9 cellular contexts compared by ENCODE assay signal in genomic region chr14:85528882-85529585, GRCh38. TPM values are rescaled to one million over a fixed set of nuclear protein-coding genes. Genes with fewer than 3 reads are reported as not detected.
DNase-seq lines count a peak whose midpoint lies in the region; ATAC-seq and TF ChIP-seq lines count a peak whose summit lies in the region.
"Had no signal": no experiment of that assay in that cellular context is flagged by ENCODE, and none has a peak within 500 bp of the region (broad histone marks: within the 10 kb centered on the region; RNA-seq: fewer than 3 reads in every experiment).

No MANE protein-coding gene starts in this region.

- H3K4me3 Mint-ChIP-seq in nephron progenitor cell (peak overlapping the region; percentile 88), T-helper 17 cell (no peak overlapping the region)
- H3K4me3 Mint-ChIP-seq in CD8-positive, alpha-beta memory T cell: no peak overlapping the region

- ATAC-seq in Panc1 (0 out of 2 replicates have a peak, but pooled peaks have one; percentile 7), T-helper 17 cell (no peak)

- intact Hi-C loops in Panc1 (cut with micrococcal nuclease; ENCODE audit: unreplicated experiment) (loop anchor here (5.0 kb wide), 1 partner anchor 117 kb away; no protein-coding TSS in a partner anchor), esophagus squamous epithelium (cut with DNase I) (no loop called here)

- H3K4me1 Mint-ChIP-seq in nephron progenitor cell (peaks cover 62% of the 10 kb centered on the region), T-helper 17 cell (peaks cover 8% of the 10 kb centered on the region)
- H3K4me1 Mint-ChIP-seq in CD8-positive, alpha-beta memory T cell: peaks cover 0 to 10% (median 5%) of the 10 kb centered on the region in 3 donors

- BruUV-seq in Panc1 (replicated peaks; lab: Mats Ljungman, UMichigan): no TSS peak

- H3K27me3 ChIP-seq in Panc1 (ENCODE audit: control insufficient read depth, insufficient read depth, low read length) (peaks cover 5% of the 10 kb centered on the region), esophagus squamous epithelium (peaks cover 0 to 56% (median 0%) of the 10 kb centered on the region in 4 donors)
- no peaks in the 10 kb centered on the region for H3K27me3 ChIP-seq in CD8-positive, alpha-beta memory T cell (ENCODE audit: insufficient read depth, low read length, poor library complexity, severe bottlenecking)

- H3K27ac Mint-ChIP-seq in nephron progenitor cell (no peak overlapping the region), T-helper 17 cell (no peak overlapping the region)
- no peak overlapping the region for H3K27ac Mint-ChIP-seq in CD8-positive, alpha-beta memory T cell

- peak in 1 of 4 donors; percentile 8 for TF ChIP-seq POLR2A in esophagus squamous epithelium (IDR thresholded peaks at IDR 0.05)

- in situ Hi-C loops in Panc1 (cut with HindIII; ENCODE audit: low pct_unique_long_range_greater_than_20kb, low sequenced_read_pairs): no loop called here

- H3K27me3 Mint-ChIP-seq in nephron progenitor cell (ENCODE audit: low read depth, poor library complexity) (peaks cover 49% of the 10 kb centered on the region), T-helper 17 cell (peaks cover 61% of the 10 kb centered on the region)
- H3K27me3 Mint-ChIP-seq in CD8-positive, alpha-beta memory T cell: peaks cover 36 to 48% of the 10 kb centered on the region in 2 donors

- H3K36me3 Mint-ChIP-seq in nephron progenitor cell (ENCODE audit: low read depth) (no peaks in the 10 kb centered on the region), T-helper 17 cell (ENCODE audit: low read depth) (peaks cover 3% of the 10 kb centered on the region)
- no peaks in the 10 kb centered on the region for H3K36me3 Mint-ChIP-seq in CD8-positive, alpha-beta memory T cell

- WGBS in esophagus squamous epithelium, 2 donors: 8% methylated on average over 26 to 28 of the region's 28 CpGs

- H3K27ac ChIP-seq in Panc1 (ENCODE audit: low read length): no peak overlapping the region
- H3K27ac ChIP-seq in esophagus squamous epithelium: peak overlapping the region; percentile 26 to 87 (median 83)
- H3K27ac ChIP-seq in CD8-positive, alpha-beta memory T cell (ENCODE audit: low read depth, low read length): no peak overlapping the region

- DNase-seq in AG04449 (ENCODE audit: low read depth, low spot score) (no peak), Panc1 (ENCODE audit: low read depth, low spot score) (no peak), esophagus squamous epithelium (lab: John Stamatoyannopoulos, UW) (no peak), nephron progenitor cell (no peak), T-helper 17 cell (no peak), NCI-H69 (lab: John Stamatoyannopoulos, UW) (no peak)
- no peak for DNase-seq in CD8-positive, alpha-beta memory T cell
- no peak for DNase-seq in activated CD4-positive, CD25-positive, alpha-beta regulatory T cell treated with anti-CD3 and anti-CD28 coated beads, Interleukin-2, amount 50 U/mL, for 72 hours
- DNase-seq: Calu3 had no signal

- no peaks in the 10 kb centered on the region for H3K9me3 Mint-ChIP-seq in nephron progenitor cell
- peaks cover 0 to 21% (median 11%) of the 10 kb centered on the region in 5 donors for H3K9me3 Mint-ChIP-seq in CD8-positive, alpha-beta memory T cell

- H3K36me3 ChIP-seq in Panc1 (ENCODE audit: control insufficient read depth, insufficient read depth, low read length) (no peaks in the 10 kb centered on the region), esophagus squamous epithelium (no peaks in the 10 kb centered on the region)
- H3K36me3 ChIP-seq in CD8-positive, alpha-beta memory T cell (ENCODE audit: insufficient read depth, low read length): no peaks in the 10 kb centered on the region

- peak overlapping the region; percentile 77 for H3K4me3 ChIP-seq in AG04449 (ENCODE audit: low read depth, low read length)
- peak overlapping the region; percentile 47 to 72 for H3K4me3 ChIP-seq in Panc1 (ENCODE audit: low read depth in 2 of 2, low read length in 2 of 2)
- H3K4me3 ChIP-seq in esophagus squamous epithelium: peak overlapping the region; percentile 46 to 79 (median 62)
- no peak overlapping the region for H3K4me3 ChIP-seq in CD8-positive, alpha-beta memory T cell (ENCODE audit: low read length)

- no peak for TF ChIP-seq CTCF in AG04449 (IDR thresholded peaks at IDR 0.05; ENCODE audit: insufficient read depth, low read length, missing control alignments)
- peak; percentile 5 for TF ChIP-seq CTCF in Panc1 (IDR thresholded peaks at IDR 0.05)
- TF ChIP-seq CTCF in esophagus squamous epithelium (IDR thresholded peaks at IDR 0.05): no peak
- no peak for TF ChIP-seq CTCF in nephron progenitor cell (IDR thresholded peaks at IDR 0.05)

- H3K4me1 ChIP-seq in Panc1 (ENCODE audit: control insufficient read depth, insufficient read depth, low read length) (peaks cover 8% of the 10 kb centered on the region; the same call in 1 of the 2 replicates), esophagus squamous epithelium (peaks cover 14 to 65% (median 33%) of the 10 kb centered on the region in 3 donors)
- H3K4me1 ChIP-seq in CD8-positive, alpha-beta memory T cell (ENCODE audit: insufficient read depth, low read length): no peaks in the 10 kb centered on the region

- CTCF ChIA-PET in AG04449 (lab: Yijun Ruan, JAX): interaction anchor here (0.6 to 3.7 kb wide), 11 partner anchors 11 to 1388 kb away, joined by 3 to 29 read pairs (median 3); no protein-coding TSS in a partner anchor
- CTCF ChIA-PET in Panc1 (lab: Charles Lee): interaction anchor here (0.7 kb wide), 1 partner anchor 887 kb away, joined by 4 read pairs; no protein-coding TSS in a partner anchor
- CTCF ChIA-PET in CD8-positive, alpha-beta memory T cell (lab: Charles Lee): no interaction called here

- no peaks in the 10 kb centered on the region for H3K9me3 ChIP-seq in Panc1 (ENCODE audit: control insufficient read depth, insufficient read depth, low read depth, low read length)
- no peaks in the 10 kb centered on the region for H3K9me3 ChIP-seq in esophagus squamous epithelium
- no peaks in the 10 kb centered on the region for H3K9me3 ChIP-seq in CD8-positive, alpha-beta memory T cell (ENCODE audit: low read length)
- H3K9me3 ChIP-seq in T-helper 17 cell (ENCODE audit: control insufficient read depth, low read length, poor library complexity, severe bottlenecking): no peaks in the 10 kb centered on the region

- POLR2A ChIA-PET in AG04449 (lab: Yijun Ruan, JAX): interaction anchor here (1.5 kb wide), 1 partner anchor 778 kb away, joined by 6 read pairs; no protein-coding TSS in a partner anchor
- POLR2A ChIA-PET in Panc1 (lab: Charles Lee): no interaction called here
- POLR2A ChIA-PET in CD8-positive, alpha-beta memory T cell (lab: Charles Lee): no interaction called here

RNA-seq across cellular contexts. Expression of gene FLRT2, which starts 0.9 kb away (rescaled TPM):
- total RNA-seq in Panc1 (2021; ENCODE audit: unreplicated experiment) (4.5 TPM), esophagus squamous epithelium (1 to 10 TPM in 3 of 4 donors, under 1 TPM in 1; 0.61 to 8.4 (median 6.4) TPM), T-helper 17 cell (not detected)
- 3.1 TPM for polyA plus RNA-seq in Panc1 (2012; ENCODE audit: insufficient read length)
- total RNA-seq in CD8-positive, alpha-beta memory T cell: not detected
- polyA plus RNA-seq in CD8-positive, alpha-beta memory T cell: not detected
- total RNA-seq: Calu3 had no signal

Comparison
In these comparisons a context has a peak if more than half of its experiments do, and no peak if none do; other contexts are left out.
1. H3K27ac ChIP-seq: peak in esophagus squamous epithelium (4 of 4); none in Panc1 (single experiment) and CD8-positive, alpha-beta memory T cell (single experiment).